In the genomic region with DNA sequence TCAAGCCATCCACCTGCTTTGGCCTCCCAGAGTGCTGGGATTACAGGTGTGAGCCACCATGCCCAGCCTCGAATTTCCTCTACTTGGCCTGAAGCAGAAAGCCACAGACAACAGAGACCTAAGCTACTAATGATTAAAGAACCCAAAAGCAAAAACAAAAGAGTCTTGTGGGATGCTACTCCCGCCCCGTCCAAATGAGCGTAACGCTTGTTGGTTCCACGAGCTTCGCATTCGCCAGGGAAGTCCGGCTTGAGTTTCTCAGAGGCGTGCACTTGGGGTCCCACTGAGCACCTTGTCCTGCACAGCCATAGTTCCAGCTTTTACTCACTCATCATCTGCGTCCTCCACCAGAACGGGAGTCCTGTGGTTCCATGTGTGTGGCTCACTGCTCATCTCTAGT, we compare ENCODE assay signal across 27 cellular contexts. TPM values are rescaled to one million over a fixed set of nuclear protein-coding genes. Genes with fewer than 3 reads are reported as not detected.
DNase-seq lines count a peak whose midpoint lies in the region; ATAC-seq and TF ChIP-seq lines count a peak whose summit lies in the region.
"Had no signal": no experiment of that assay in that cellular context is flagged by ENCODE, and none has a peak within 500 bp of the region (broad histone marks: within the 10 kb centered on the region; RNA-seq: fewer than 3 reads in every experiment).

No MANE protein-coding gene starts in this region.

- peaks cover 22% of the 10 kb centered on the region for H3F3A ChIP-seq in neural progenitor cell (ENCODE audit: low read depth)

- peaks cover 55% of the 10 kb centered on the region for H3K36me3 Mint-ChIP-seq in Calu3 (ENCODE audit: insufficient read depth, unreplicated experiment)
- peaks cover 3% of the 10 kb centered on the region for H3K36me3 Mint-ChIP-seq in neural progenitor cell
- H3K36me3 Mint-ChIP-seq: activated CD8-positive, alpha-beta memory T cell treated with anti-CD3 and anti-CD28 coated beads, Interleukin-2, amount 10 ng/mL, durations not matched to agents 7 days and 5 days; activated naive CD8-positive, alpha-beta T cell treated with anti-CD3 and anti-CD28 coated beads, Interleukin-2, amount 10 ng/mL, durations not matched to agents 7 days and 5 days; T-cell had no signal

- peaks cover 43% of the 10 kb centered on the region for H4K20me1 ChIP-seq in neural progenitor cell (ENCODE audit: low read depth)

- BruUV-seq in Calu3 (replicated peaks; lab: Mats Ljungman, UMichigan), result no TSS peak

- H3K4me3 Mint-ChIP-seq in Calu3 (ENCODE audit: low read depth, unreplicated experiment), result no peak overlapping the region
- H3K4me3 Mint-ChIP-seq in neural progenitor cell, result no peak overlapping the region
- H3K4me3 Mint-ChIP-seq: activated CD8-positive, alpha-beta memory T cell treated with anti-CD3 and anti-CD28 coated beads, Interleukin-2, amount 10 ng/mL, durations not matched to agents 7 days and 5 days; activated naive CD8-positive, alpha-beta T cell treated with anti-CD3 and anti-CD28 coated beads, Interleukin-2, amount 10 ng/mL, durations not matched to agents 7 days and 5 days; T-cell had no signal

- no peak overlapping the region for H3K4me2 ChIP-seq in neural progenitor cell

- H3K4me1 ChIP-seq in neural progenitor cell (peaks cover 25% of the 10 kb centered on the region), uterus (peaks cover 20 to 29% of the 10 kb centered on the region in 2 donors)

- H3K79me2 ChIP-seq in neural progenitor cell (ENCODE audit: low read depth), result peaks cover 15% of the 10 kb centered on the region

- H3K9me3 ChIP-seq in neural progenitor cell (ENCODE audit: low read depth) (no peaks in the 10 kb centered on the region), uterus (no peaks in the 10 kb centered on the region)
- H3K9me3 ChIP-seq: ascending aorta, left lung, testis had no signal

- H3K9me3 Mint-ChIP-seq in Calu3 (ENCODE audit: low read depth, unreplicated experiment), result no peaks in the 10 kb centered on the region
- no peaks in the 10 kb centered on the region for H3K9me3 Mint-ChIP-seq in neural progenitor cell
- H3K9me3 Mint-ChIP-seq: activated naive CD8-positive, alpha-beta T cell treated with anti-CD3 and anti-CD28 coated beads, Interleukin-2, amount 10 ng/mL, durations not matched to agents 7 days and 5 days; T-cell had no signal

- CTCF ChIA-PET in Calu3 (lab: Charles Lee), result no interaction called here

- H3K4me1 Mint-ChIP-seq in Calu3 (ENCODE audit: low read depth, unreplicated experiment) (peaks cover 39% of the 10 kb centered on the region), neural progenitor cell (peaks cover 55% of the 10 kb centered on the region)

- intact Hi-C loops in Calu3 (cut with micrococcal nuclease; ENCODE audit: unreplicated experiment) (no loop called here), uterus (cut with DNase I; ENCODE audit: low total_unique reads) (no loop called here)

- H3K27ac ChIP-seq in angular gyrus (ENCODE audit: low read depth, low read length) (peak overlapping the region; percentile 99), neural progenitor cell (no peak overlapping the region), uterus (peak overlapping the region; percentile 89 to 98)
- H3K27ac ChIP-seq: cardiac muscle cell had no signal

- H2AFZ ChIP-seq in neural progenitor cell (replicated peaks), result no peak overlapping the region

- no peak for TF ChIP-seq CTCF in Calu3 (IDR thresholded peaks at IDR 0.05; ENCODE audit: unreplicated experiment)
- TF ChIP-seq CTCF in neural progenitor cell (IDR thresholded peaks at IDR 0.05), result no peak
- no peak for TF ChIP-seq CTCF in uterus (IDR thresholded peaks at IDR 0.05)

- no peak overlapping the region for H3K9ac ChIP-seq in neural progenitor cell

- H3K27me3 Mint-ChIP-seq in Calu3 (ENCODE audit: unreplicated experiment) (no peaks in the 10 kb centered on the region), neural progenitor cell (ENCODE audit: insufficient read depth, low read depth) (peaks cover 2% of the 10 kb centered on the region)

- H3K27me3 ChIP-seq in neural progenitor cell (no peaks in the 10 kb centered on the region), uterus (no peaks in the 10 kb centered on the region)
- H3K27me3 ChIP-seq: ascending aorta, cardiac muscle cell, left lung, testis had no signal

- ATAC-seq in GM21526 (IDR thresholded peaks at IDR 0.05; ENCODE audit: low FRiP score, unreplicated experiment) (no peak), HG03045 (IDR thresholded peaks at IDR 0.05; ENCODE audit: unreplicated experiment) (no peak)
- ATAC-seq: activated CD8-positive, alpha-beta memory T cell treated with anti-CD3 and anti-CD28 coated beads, Interleukin-2, amount 10 ng/mL, durations not matched to agents 7 days and 5 days; left lung; T-cell had no signal

- H3K27ac Mint-ChIP-seq in Calu3 (ENCODE audit: unreplicated experiment) (peak overlapping the region; percentile 61), neural progenitor cell (peak overlapping the region; percentile 72)
- H3K27ac Mint-ChIP-seq: activated CD8-positive, alpha-beta memory T cell treated with anti-CD3 and anti-CD28 coated beads, Interleukin-2, amount 10 ng/mL, durations not matched to agents 7 days and 5 days; activated naive CD8-positive, alpha-beta T cell treated with anti-CD3 and anti-CD28 coated beads, Interleukin-2, amount 10 ng/mL, durations not matched to agents 7 days and 5 days had no signal

- H3K36me3 ChIP-seq in neural progenitor cell (no peaks in the 10 kb centered on the region), uterus (no peaks in the 10 kb centered on the region)
- H3K36me3 ChIP-seq: cardiac muscle cell, left lung had no signal

- TF ChIP-seq POLR2A in uterus (IDR thresholded peaks at IDR 0.05), result no peak

- no peak for DNase-seq in Calu3
- DNase-seq in neural progenitor cell (ENCODE audit: low spot score), result no peak
- DNase-seq in uterus, result no peak
- no peak for DNase-seq in COLO668 (lab: John Stamatoyannopoulos, UW; ENCODE audit: unreplicated experiment)
- DNase-seq: activated CD4-positive, alpha-beta T cell treated with anti-CD3 and anti-CD28 coated beads, Interleukin-2, amount 50 U/mL, for 1 hour; activated CD8-positive, alpha-beta memory T cell treated with anti-CD3 and anti-CD28 coated beads, Interleukin-2, amount 10 ng/mL, durations not matched to agents 7 days and 5 days; activated gamma-delta T cell treated with Interleukin-2 at 50 U/mL for 16 hours; activated naive CD8-positive, alpha-beta T cell treated with anti-CD3 and anti-CD28 coated beads, Interleukin-2, amount 10 ng/mL, durations not matched to agents 7 days and 5 days; activated T-cell treated with anti-CD3 and anti-CD28 coated beads, Interleukin-2, amount 50 U/mL, for 48 hours; cortex of kidney; DMS 273 treated with DMSO at 0.1 percent for 48 hours; Kasumi-1; mesendoderm; MV-4-11; NCI-H1436; NCI-H2081; NCI-H524 treated with DMSO at 0.1 percent for 48 hours; OCI-M1; stimulated activated naive CD4-positive, alpha-beta T cell; T-cell; testis had no signal

- no peak overlapping the region for H3K4me3 ChIP-seq in neural progenitor cell
- no peak overlapping the region for H3K4me3 ChIP-seq in uterus
- H3K4me3 ChIP-seq: ascending aorta, cardiac muscle cell, left lung, testis had no signal

RNA-seq across cellular contexts. Expression of a gene that starts 16.0 kb away (rescaled TPM):
- total RNA-seq in Calu3 (2022) (4.6 and 6.0 TPM in 2 replicates), neural progenitor cell (ENCODE audit: low replicate concordance) (0.28 and 0.39 TPM in 2 replicates), uterus (10 to 100 TPM in 1 of 4 donors, 1 to 10 TPM in 2, not detected in 1; 1.8 to 14.5 (median 3.8) TPM)

RNA-seq across cellular contexts. Expression of a gene that starts 38.2 kb away (rescaled TPM):
- total RNA-seq in Calu3 (2022) (246 and 262 TPM in 2 replicates), neural progenitor cell (ENCODE audit: low replicate concordance) (19.8 and 22.3 TPM in 2 replicates), uterus (100 to 1,000 TPM; 119 to 399 (median 127) TPM)

RNA-seq across cellular contexts. Expression of a gene that starts 46.3 kb away (rescaled TPM):
- total RNA-seq in Calu3 (2022) (79.5 and 84.3 TPM in 2 replicates), neural progenitor cell (ENCODE audit: low replicate concordance) (16.6 and 20.4 TPM in 2 replicates), uterus (100 to 1,000 TPM in 1 of 4 donors, 10 to 100 TPM in 2, 1 to 10 TPM in 1; 6.5 to 102 (median 31.9) TPM)
